Comparison of ENCODE assay signal across 6 cellular contexts in genomic region chr22:12388824-12389800, GRCh38.
DNase-seq lines count a peak whose midpoint lies in the region; ATAC-seq and TF ChIP-seq lines count a peak whose summit lies in the region.
"Not testable (repeated sequence)": the region's sequence is repeated elsewhere in the genome, so short reads cannot be mapped to it uniquely, and the experiment has no call there.

No MANE protein-coding gene starts in this region.

- not testable (repeated sequence) for H3K14ac ChIP-seq in trophoblast cell (ENCODE audit: low read length)

- H4K8ac ChIP-seq in trophoblast cell (ENCODE audit: low read depth, low read length), result not testable (repeated sequence)

- H3K23ac ChIP-seq in trophoblast cell (ENCODE audit: low read length), result not testable (repeated sequence)

- not testable (repeated sequence) for H2AK5ac ChIP-seq in trophoblast cell (ENCODE audit: low read length)

- DNase-seq in activated CD8-positive, alpha-beta memory T cell treated with anti-CD3 and anti-CD28 coated beads, Interleukin-2, amount 50 U/mL, for 48 hours, result peak; percentile 36
- DNase-seq in Right ventricle myocardium inferior (ENCODE audit: missing footprints), result peak; percentile 47
- peak; percentile 22 for DNase-seq in left ventricle myocardium superior
- DNase-seq in lower lobe of right lung, result peak; percentile 37
- DNase-seq in trophoblast cell, result not testable (repeated sequence)
- peak; percentile 43 to 58 for DNase-seq in suprapubic skin (ENCODE audit: low spot score in 2 of 2)

- not testable (repeated sequence) for H3K4me1 ChIP-seq in lower lobe of right lung; trophoblast cell (ENCODE audit: control insufficient read depth in 1 of 2, insufficient read depth in 2 of 2, low read length in 2 of 2); suprapubic skin

- H3K4me3 ChIP-seq in lower lobe of right lung, suprapubic skin: not testable (repeated sequence)
- H3K4me3 ChIP-seq in trophoblast cell (ENCODE audit: low read depth, low read length), result peak overlapping the region; percentile 57

- H3K4ac ChIP-seq in trophoblast cell (ENCODE audit: low read depth, low read length), result not testable (repeated sequence)

- H2BK5ac ChIP-seq in trophoblast cell (ENCODE audit: low read depth, low read length, poor library complexity), result not testable (repeated sequence)

- not testable (repeated sequence) for H2BK120ac ChIP-seq in trophoblast cell (ENCODE audit: insufficient read depth, low read length, poor library complexity)

- H3K79me1 ChIP-seq in trophoblast cell (ENCODE audit: low read length), result not testable (repeated sequence)

- ATAC-seq in Right ventricle myocardium inferior, left ventricle myocardium superior, lower lobe of right lung: not testable (repeated sequence)

- no CpG with 5 or more reads among the region's 15 CpGs for WGBS in trophoblast cell (ENCODE audit: extremely low coverage, insufficient coverage, insufficient read length)
- 72% methylated on average over 15 of the region's 15 CpGs for whole genome bisulfite sequencing in suprapubic skin

- not testable (repeated sequence) for H2BK12ac ChIP-seq in trophoblast cell (ENCODE audit: low read length)

- H4K12ac ChIP-seq in trophoblast cell (ENCODE audit: low read depth, low read length), result not testable (repeated sequence)

- not testable (repeated sequence) for H3K27ac ChIP-seq in lower lobe of right lung; trophoblast cell (ENCODE audit: low read depth, low read length); suprapubic skin

- not testable (repeated sequence) for H3K27me3 ChIP-seq in lower lobe of right lung (ENCODE audit: low read depth); trophoblast cell (ENCODE audit: insufficient read depth, low read length); suprapubic skin

- not testable (repeated sequence) for H3K18ac ChIP-seq in trophoblast cell (ENCODE audit: low read length)

- H3K79me2 ChIP-seq in trophoblast cell (ENCODE audit: control insufficient read depth, insufficient read depth, low read length, poor library complexity), result not testable (repeated sequence)

- not testable (repeated sequence) for TF ChIP-seq EP300 in suprapubic skin (IDR thresholded peaks at IDR 0.05)

- not testable (repeated sequence) for TF ChIP-seq POLR2A in suprapubic skin (IDR thresholded peaks at IDR 0.05)

- TF ChIP-seq CTCF in lower lobe of right lung (IDR thresholded peaks at IDR 0.05); suprapubic skin (IDR thresholded peaks at IDR 0.05): not testable (repeated sequence)

- H3K9ac ChIP-seq in trophoblast cell (ENCODE audit: low read length), result not testable (repeated sequence)

- H3K9me3 ChIP-seq in lower lobe of right lung, result peaks cover 28% of the 10 kb centered on the region
- not testable (repeated sequence) for H3K9me3 ChIP-seq in trophoblast cell (ENCODE audit: insufficient read depth, low read depth, low read length)
- peaks cover 13% of the 10 kb centered on the region for H3K9me3 ChIP-seq in suprapubic skin

- H2AFZ ChIP-seq in trophoblast cell (ENCODE audit: insufficient read depth, low read length, poor library complexity), result not testable (repeated sequence)

- intact Hi-C loops in Right ventricle myocardium inferior (cut with DNase I); left ventricle myocardium superior (cut with micrococcal nuclease); lower lobe of right lung (cut with DNase I): not testable (repeated sequence)

- H4K91ac ChIP-seq in trophoblast cell (ENCODE audit: low read depth, low read length), result not testable (repeated sequence)

- H3K36me3 ChIP-seq in lower lobe of right lung; trophoblast cell (ENCODE audit: control insufficient read depth in 1 of 2, insufficient read depth in 2 of 2, low read length in 2 of 2); suprapubic skin: not testable (repeated sequence)

- H3K4me2 ChIP-seq in trophoblast cell (ENCODE audit: low read length), result not testable (repeated sequence)
